8 cellular contexts compared by ENCODE assay signal in genomic region chr1:201450721-201451291, GRCh38. TPM values are rescaled to one million over a fixed set of nuclear protein-coding genes. Genes with fewer than 3 reads are reported as not detected.
DNase-seq lines count a peak whose midpoint lies in the region; ATAC-seq, FAIRE-seq and TF ChIP-seq lines count a peak whose summit lies in the region.

No MANE protein-coding gene starts in this region.

- no peaks in the 10 kb centered on the region for H3K27me3 ChIP-seq in Peyer's patch
- no peaks in the 10 kb centered on the region for H3K27me3 ChIP-seq in pancreas

- ATAC-seq in pancreas (peak in 3 of 4 donors; percentile 22 to 46 (median 23)), HG02973 (IDR thresholded peaks at IDR 0.05; ENCODE audit: unreplicated experiment) (no peak)

- H3K36me3 ChIP-seq in Peyer's patch (no peaks in the 10 kb centered on the region), pancreas (no peaks in the 10 kb centered on the region)

- TF ChIP-seq CTCF in Peyer's patch (IDR thresholded peaks at IDR 0.05) (no peak), pancreas (IDR thresholded peaks at IDR 0.05) (no peak)

- no peak for TF ChIP-seq POLR2A in Peyer's patch (IDR thresholded peaks at IDR 0.05)

- no peaks in the 10 kb centered on the region for H3K9me3 ChIP-seq in Peyer's patch
- H3K9me3 ChIP-seq in pancreas, result no peaks in the 10 kb centered on the region

- H3K4me1 ChIP-seq in Peyer's patch (peaks cover 0 to 17% (median 0%) of the 10 kb centered on the region in 4 donors), pancreas (no peaks in the 10 kb centered on the region)

- FAIRE-seq in pancreas (lab: Jason Lieb, UNC), result no peak

- DNase-seq in DMS 273 (lab: John Stamatoyannopoulos, UW; ENCODE audit: unreplicated experiment) (peak; percentile 89), Peyer's patch (peak in 1 of 3 donors; percentile 52), fibroblast of peridontal ligament (ENCODE audit: extremely low read depth) (peak; percentile 62), pancreas (peak in 1 of 6 donors; percentile 26), NCI-H2196 (lab: John Stamatoyannopoulos, UW; ENCODE audit: unreplicated experiment) (no peak), NCI-H1694 (lab: John Stamatoyannopoulos, UW) (no peak)
- DNase-seq in NK-92 treated with Interleukin-12 subunit alpha and Interleukin-12 subunit beta, amount 100 ng/mL, for 24 hours (lab: John Stamatoyannopoulos, UW), result no peak

- intact Hi-C loops in pancreas (cut with DNase I), result no loop called here

- no peak overlapping the region for H3K4me3 ChIP-seq in Peyer's patch
- H3K4me3 ChIP-seq in pancreas, result no peak overlapping the region

- 36 to 41% methylated on average over 12 of the region's 12 CpGs for WGBS in pancreas, 2 donors

- H3K27ac ChIP-seq in Peyer's patch (peak overlapping the region; percentile 11 to 58 (median 32)), pancreas (peak overlapping the region in 2 of 4 donors; percentile 20 to 31)

RNA-seq across cellular contexts. Expression of gene PHLDA3, which starts 18.2 kb away (rescaled TPM):
- total RNA-seq in Peyer's patch (10 to 100 TPM in 1 of 4 donors, 1 to 10 TPM in 3; 4.4 to 43.7 (median 5.2) TPM), pancreas (10 to 100 TPM in 4 of 6 donors, 1 to 10 TPM in 2; 8.6 to 24.4 (median 15.7) TPM)
- polyA plus RNA-seq in pancreas, result 10 to 100 TPM; 10.8 to 11.9 TPM

RNA-seq across cellular contexts. Expression of gene TNNI1, which starts 29.3 kb away (rescaled TPM):
- total RNA-seq in Peyer's patch (under 1 TPM in 1 of 4 donors, not detected in 3; 0.13 TPM), pancreas (not detected)
- polyA plus RNA-seq in pancreas, result under 1 TPM; 0.04 to 0.63 TPM

RNA-seq across cellular contexts. Expression of gene LAD1, which starts 51.7 kb away (rescaled TPM):
- 100 to 1,000 TPM; 106 to 224 (median 192) TPM for total RNA-seq in Peyer's patch
- total RNA-seq in pancreas, result 10 to 100 TPM; 28.7 to 62.5 (median 44.3) TPM
- polyA plus RNA-seq in pancreas, result 10 to 100 TPM; 37.3 to 56.3 TPM

RNA-seq across cellular contexts. Expression of gene CSRP1, which starts 56.1 kb away (rescaled TPM):
- total RNA-seq in Peyer's patch, result 100 to 1,000 TPM; 139 to 306 (median 160) TPM
- total RNA-seq in pancreas, result 10 to 100 TPM; 49.6 to 91.9 (median 54.8) TPM
- polyA plus RNA-seq in pancreas, result 100 to 1,000 TPM in 1 of 2 donors, 10 to 100 TPM in 1; 91.9 to 103 TPM

Comparison
In these comparisons a context has a peak if more than half of its experiments do, and no peak if none do; other contexts are left out.
1. DNase-seq: peak in DMS 273 (single experiment) and fibroblast of peridontal ligament (single experiment); none in NCI-H2196 (single experiment), NK-92 treated with Interleukin-12 subunit alpha and Interleukin-12 subunit beta, amount 100 ng/mL, for 24 hours (single experiment) and NCI-H1694 (single experiment).